In genomic region chr20:43304598-43304997, GRCh38 we compare ENCODE assay signal across 28 cellular contexts.
"Had no signal": no experiment of that assay in that cellular context is flagged by ENCODE, and none has a peak within 500 bp of the region (broad histone marks: within the 10 kb centered on the region; RNA-seq: fewer than 3 reads in every experiment).

No MANE protein-coding gene starts in this region.

- H3K4me3 ChIP-seq: colonic mucosa, coronary artery, dorsolateral prefrontal cortex, esophagus muscularis mucosa, esophagus squamous epithelium, gastrocnemius medialis, gastroesophageal sphincter, heart left ventricle, heart right ventricle had no signal

- H3K27me3 ChIP-seq: colonic mucosa, esophagus muscularis mucosa, esophagus squamous epithelium, foreskin keratinocyte, gastrocnemius medialis, heart left ventricle had no signal

- H3K27ac ChIP-seq: colonic mucosa, coronary artery, dorsolateral prefrontal cortex, epithelial cell of prostate, esophagus muscularis mucosa, esophagus squamous epithelium, foreskin keratinocyte, gastrocnemius medialis, gastroesophageal sphincter, heart left ventricle, heart right ventricle had no signal

- ATAC-seq: effector memory CD8-positive, alpha-beta T cell; esophagus mucosa; foreskin keratinocyte; gastrocnemius medialis; gastroesophageal sphincter; heart left ventricle; heart right ventricle had no signal

- DNase-seq: colonic mucosa; cortex of kidney; dermis blood vessel endothelial cell; dorsolateral prefrontal cortex; effector CD4-positive, alpha-beta T cell; effector CD8-positive, alpha-beta T cell; effector memory CD4-positive, alpha-beta T cell; effector memory CD8-positive, alpha-beta T cell; endodermal cell; erythroblast; esophagus squamous epithelium; foreskin fibroblast; foreskin keratinocyte; foreskin melanocyte; gastrocnemius medialis; glutamatergic neuron; head of caudate nucleus; heart left ventricle; heart right ventricle had no signal

- H3K9me3 ChIP-seq: colonic mucosa, gastrocnemius medialis had no signal

- H3K4me1 ChIP-seq: colonic mucosa, esophagus muscularis mucosa, esophagus squamous epithelium, foreskin keratinocyte, gastrocnemius medialis, gastroesophageal sphincter, heart left ventricle, heart right ventricle had no signal

- FAIRE-seq: colon, endometrium, endothelial cell of umbilical vein, frontal cortex had no signal

- H3K36me3 ChIP-seq: colonic mucosa, esophagus muscularis mucosa, esophagus squamous epithelium, gastrocnemius medialis, gastroesophageal sphincter, heart left ventricle, heart right ventricle had no signal
